In genomic region chr10:73998623-73999622, GRCh38 we compare ENCODE assay signal across 8 cellular contexts. TPM values are rescaled to one million over a fixed set of nuclear protein-coding genes. Genes with fewer than 3 reads are reported as not detected.
DNase-seq lines count a peak whose midpoint lies in the region; ATAC-seq and TF ChIP-seq lines count a peak whose summit lies in the region.

No MANE protein-coding gene starts in this region.

- H3K27me3 Mint-ChIP-seq in T-helper 2 cell treated with Interferon-gamma antibody and Interleukin-4, amounts not matched to agents 5 μg/mL and 100 μg/mL, for 36 hours (ENCODE audit: low read depth) = no peaks in the 10 kb centered on the region
- H3K27me3 Mint-ChIP-seq in activated naive CD4-positive, alpha-beta T cell treated with anti-CD3 and anti-CD28 coated beads, Interleukin-2, amount 50 U/mL, for 24 hours = no peaks in the 10 kb centered on the region

- H3K27ac ChIP-seq in neuronal stem cell (replicated peaks; ENCODE audit: low read length) = peak overlapping the region; percentile 93

- peak overlapping the region; percentile 90 for H2AK5ac ChIP-seq in neuronal stem cell (ENCODE audit: low read depth, low read length)

- peak overlapping the region; percentile 57 for H2BK120ac ChIP-seq in neuronal stem cell (ENCODE audit: low read depth, low read length)

- no peak overlapping the region for H4K8ac ChIP-seq in neuronal stem cell (ENCODE audit: low read depth, low read length)

- peak overlapping the region; percentile 95 for H3K4me2 ChIP-seq in neuronal stem cell (ENCODE audit: insufficient read depth, low read length, poor library complexity, severe bottlenecking)

- peak overlapping the region; percentile 99 for H3K23ac ChIP-seq in neuronal stem cell (ENCODE audit: low read depth, low read length, poor library complexity)

- no peaks in the 10 kb centered on the region for H3K27me3 ChIP-seq in neuronal stem cell (ENCODE audit: control insufficient read depth in 3 of 3, insufficient read depth in 3 of 3, low read depth in 1 of 3, low read length in 3 of 3)

- H3K9me3 Mint-ChIP-seq in T-helper 2 cell treated with Interferon-gamma antibody and Interleukin-4, amounts not matched to agents 5 μg/mL and 100 μg/mL, for 36 hours = no peaks in the 10 kb centered on the region
- no peaks in the 10 kb centered on the region for H3K9me3 Mint-ChIP-seq in activated naive CD4-positive, alpha-beta T cell treated with anti-CD3 and anti-CD28 coated beads, Interleukin-2, amount 50 U/mL, for 24 hours

- peak overlapping the region; percentile 98 to 100 for H3K4me3 ChIP-seq in neuronal stem cell (ENCODE audit: low read length in 2 of 2)

- peaks cover 22% of the 10 kb centered on the region for H3K36me3 Mint-ChIP-seq in T-helper 2 cell treated with Interferon-gamma antibody and Interleukin-4, amounts not matched to agents 5 μg/mL and 100 μg/mL, for 36 hours (ENCODE audit: low read depth)
- no peaks in the 10 kb centered on the region for H3K36me3 Mint-ChIP-seq in activated naive CD4-positive, alpha-beta T cell treated with anti-CD3 and anti-CD28 coated beads, Interleukin-2, amount 50 U/mL, for 24 hours

- peak overlapping the region; percentile 50 for H2BK12ac ChIP-seq in neuronal stem cell (ENCODE audit: low read length)

- H3K4me1 Mint-ChIP-seq in T-helper 2 cell treated with Interferon-gamma antibody and Interleukin-4, amounts not matched to agents 5 μg/mL and 100 μg/mL, for 36 hours (ENCODE audit: low read depth) = peaks cover 35% of the 10 kb centered on the region
- peaks cover 33% of the 10 kb centered on the region for H3K4me1 Mint-ChIP-seq in activated naive CD4-positive, alpha-beta T cell treated with anti-CD3 and anti-CD28 coated beads, Interleukin-2, amount 50 U/mL, for 24 hours

- peaks cover 2 to 5% of the 10 kb centered on the region in 2 donors for H3K4me1 ChIP-seq in neuronal stem cell (ENCODE audit: control insufficient read depth in 2 of 2, insufficient read depth in 1 of 2, low read depth in 1 of 2, low read length in 2 of 2)

- peak; percentile 13 for DNase-seq in T-helper 2 cell treated with Interferon-gamma antibody and Interleukin-4, amounts not matched to agents 5 μg/mL and 100 μg/mL, for 36 hours (ENCODE audit: low spot score)
- DNase-seq in T-helper 2 cell (no peak), NCI-H446 treated with DMSO at 0.1 percent for 48 hours (lab: John Stamatoyannopoulos, UW) (peak; percentile 9), glomerular visceral epithelial cell (ENCODE audit: extremely low spot score) (peak; percentile 94), neuronal stem cell (ENCODE audit: low spot score) (peak; percentile 59), GM10248 (ENCODE audit: extremely low spot score) (no peak)

- H3K4ac ChIP-seq in neuronal stem cell (ENCODE audit: low read length) = no peak overlapping the region

- peak overlapping the region; percentile 70 for H3K27ac Mint-ChIP-seq in T-helper 2 cell treated with Interferon-gamma antibody and Interleukin-4, amounts not matched to agents 5 μg/mL and 100 μg/mL, for 36 hours
- peak overlapping the region; percentile 20 for H3K27ac Mint-ChIP-seq in activated naive CD4-positive, alpha-beta T cell treated with anti-CD3 and anti-CD28 coated beads, Interleukin-2, amount 50 U/mL, for 24 hours

- peak overlapping the region; percentile 89 for H2AFZ ChIP-seq in neuronal stem cell (ENCODE audit: low read length)

- no peaks in the 10 kb centered on the region for H3K79me1 ChIP-seq in neuronal stem cell (ENCODE audit: low read depth, low read length)

- POLR2A ChIA-PET in GM10248 (lab: Yijun Ruan, JAX) = no interaction called here

- no peak for ATAC-seq in HG03159 (IDR thresholded peaks at IDR 0.05; ENCODE audit: unreplicated experiment)

- H3K36me3 ChIP-seq in neuronal stem cell (replicated peaks in 1 of 2; ENCODE audit: control insufficient read depth in 2 of 2, insufficient read depth in 2 of 2, low read length in 2 of 2) = peaks cover 2 to 36% of the 10 kb centered on the region in 2 donors

- peak overlapping the region; percentile 98 for H2BK5ac ChIP-seq in neuronal stem cell (ENCODE audit: low read length)

- peak overlapping the region; percentile 98 for H3K18ac ChIP-seq in neuronal stem cell (ENCODE audit: low read length)

- peak overlapping the region; percentile 98 for H3K14ac ChIP-seq in neuronal stem cell (ENCODE audit: low read length)

- H3K9me3 ChIP-seq in neuronal stem cell (replicated peaks in 1 of 2; ENCODE audit: control insufficient read depth in 2 of 2, insufficient read depth in 1 of 2, low read depth in 1 of 2, low read length in 2 of 2) = no peaks in the 10 kb centered on the region

- no peak for TF ChIP-seq CTCF in GM10248 (IDR thresholded peaks at IDR 0.05; ENCODE audit: control extremely low read depth, extremely low read depth, low read depth, missing control alignments)

- H3K9ac ChIP-seq in neuronal stem cell (ENCODE audit: low read depth, low read length, poor library complexity) = peak overlapping the region; percentile 100

- H3K4me3 Mint-ChIP-seq in T-helper 2 cell treated with Interferon-gamma antibody and Interleukin-4, amounts not matched to agents 5 μg/mL and 100 μg/mL, for 36 hours = peak overlapping the region; percentile 95
- peak overlapping the region; percentile 94 for H3K4me3 Mint-ChIP-seq in activated naive CD4-positive, alpha-beta T cell treated with anti-CD3 and anti-CD28 coated beads, Interleukin-2, amount 50 U/mL, for 24 hours

- no peak overlapping the region for H4K91ac ChIP-seq in neuronal stem cell (ENCODE audit: low read depth, low read length, poor library complexity)

- WGBS in neuronal stem cell (ENCODE audit: extremely low coverage in 2 of 2, insufficient read length in 2 of 2, insufficient replicate concordance in 1 of 2), 2 donors = no CpG with 5 or more reads among the region's 36 CpGs

- H2BK15ac ChIP-seq in neuronal stem cell (ENCODE audit: low read length) = no peak overlapping the region

- CTCF ChIA-PET in GM10248 (lab: Yijun Ruan, JAX) = interaction anchor here (0.8 to 2.6 kb wide), 6 partner anchors 13 to 120 kb away, joined by 3 to 8 read pairs (median 4); no protein-coding TSS in a partner anchor

RNA-seq across cellular contexts. Expression of gene VCL, which starts 1.0 kb away (rescaled TPM):
- 72.7 TPM for polyA plus RNA-seq in neuronal stem cell (2013, experiment 1 of 2)
- polyA plus RNA-seq in neuronal stem cell (2013, experiment 2 of 2) = 73.3 TPM

Comparison
In these comparisons a context has a peak if more than half of its experiments do, and no peak if none do; other contexts are left out.
1. DNase-seq: peak in T-helper 2 cell treated with Interferon-gamma antibody and Interleukin-4, amounts not matched to agents 5 μg/mL and 100 μg/mL, for 36 hours (single experiment), NCI-H446 treated with DMSO at 0.1 percent for 48 hours (single experiment), glomerular visceral epithelial cell (single experiment) and neuronal stem cell (single experiment); none in T-helper 2 cell (0 of 5) and GM10248 (single experiment).